In the genomic region with DNA sequence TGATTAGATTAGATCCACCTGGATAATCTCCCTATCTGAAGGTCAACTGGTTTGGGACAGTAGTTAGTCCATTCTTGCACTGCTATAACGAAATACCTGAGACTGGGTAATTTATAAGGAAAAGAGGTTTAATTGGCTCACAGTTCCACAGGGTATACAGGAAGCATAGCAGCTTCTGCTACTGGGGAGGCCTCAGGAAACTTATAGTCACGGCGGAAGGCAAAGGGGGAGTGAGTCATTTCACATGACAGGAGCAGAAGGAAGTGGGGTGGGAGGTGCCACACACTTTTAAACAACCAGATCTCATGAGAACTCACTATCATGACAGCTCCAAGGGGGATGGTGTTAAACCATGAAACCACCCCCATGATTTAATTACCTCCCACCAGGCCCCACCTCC, we compare ENCODE assay signal across 10 cellular contexts. TPM values are rescaled to one million over a fixed set of nuclear protein-coding genes. Genes with fewer than 3 reads are reported as not detected.
DNase-seq lines count a peak whose midpoint lies in the region; ATAC-seq and TF ChIP-seq lines count a peak whose summit lies in the region.
"Had no signal": no experiment of that assay in that cellular context is flagged by ENCODE, and none has a peak within 500 bp of the region (broad histone marks: within the 10 kb centered on the region; RNA-seq: fewer than 3 reads in every experiment).

No MANE protein-coding gene starts in this region.

- POLR2A ChIA-PET in activated CD8-positive, alpha-beta T cell treated with anti-CD3 and anti-CD28 coated beads, Interleukin-2, amount 10 ng/mL, durations not matched to agents 7 days and 5 days (lab: Charles Lee): no interaction called here

- H3K36me3 ChIP-seq in gastroesophageal sphincter (no peaks in the 10 kb centered on the region), esophagus muscularis mucosa (no peaks in the 10 kb centered on the region)

- peak; percentile 20 to 22 for DNase-seq in stimulated activated CD4-positive, alpha-beta T cell treated with anti-CD3 and anti-CD28 coated beads, Interleukin-12 subunit alpha, Interleukin-12 subunit beta, amount 100 ng/mL, for 24 hours (ENCODE audit: low read depth in 2 of 2)
- no peak for DNase-seq in stimulated activated CD4-positive, alpha-beta T cell treated with anti-CD3 and anti-CD28 coated beads, Interleukin-2, amount 100 ng/mL, for 48 hours
- DNase-seq in activated CD8-positive, alpha-beta T cell treated with anti-CD3 and anti-CD28 coated beads, Interleukin-2, amount 10 ng/mL, durations not matched to agents 7 days and 5 days: peak; percentile 42
- peak; percentile 18 for DNase-seq in fibroblast of villous mesenchyme (ENCODE audit: low read depth)
- peak in 1 of 2 donors; percentile 35 for DNase-seq in stimulated activated naive CD8-positive, alpha-beta T cell treated with anti-CD3 and anti-CD28 coated beads, Interleukin-15, amount 100 ng/mL, for 72 hours
- DNase-seq in esophagus muscularis mucosa (ENCODE audit: extremely low spot score): no peak
- DNase-seq: AML-193, NCI-H1417 had no signal

- H3K27ac Mint-ChIP-seq in activated CD8-positive, alpha-beta T cell treated with anti-CD3 and anti-CD28 coated beads, Interleukin-2, amount 10 ng/mL, durations not matched to agents 7 days and 5 days: peak overlapping the region; percentile 19
- no peak overlapping the region for H3K27ac Mint-ChIP-seq in stimulated activated naive CD8-positive, alpha-beta T cell treated with anti-CD3 and anti-CD28 coated beads, Interleukin-15, amount 100 ng/mL, for 72 hours

- H3K4me1 Mint-ChIP-seq in activated CD8-positive, alpha-beta T cell treated with anti-CD3 and anti-CD28 coated beads, Interleukin-2, amount 10 ng/mL, durations not matched to agents 7 days and 5 days (ENCODE audit: low read depth): peaks cover 23% of the 10 kb centered on the region
- H3K4me1 Mint-ChIP-seq in stimulated activated naive CD8-positive, alpha-beta T cell treated with anti-CD3 and anti-CD28 coated beads, Interleukin-15, amount 100 ng/mL, for 72 hours: peaks cover 17% of the 10 kb centered on the region

- H3K36me3 Mint-ChIP-seq in activated CD8-positive, alpha-beta T cell treated with anti-CD3 and anti-CD28 coated beads, Interleukin-2, amount 10 ng/mL, durations not matched to agents 7 days and 5 days (ENCODE audit: low read depth): peaks cover 24% of the 10 kb centered on the region

- H3K27ac ChIP-seq in gastroesophageal sphincter (no peak overlapping the region), esophagus muscularis mucosa (replicated peaks in 1 of 4) (no peak overlapping the region)

- H3K4me1 ChIP-seq in gastroesophageal sphincter (no peaks in the 10 kb centered on the region), esophagus muscularis mucosa (no peaks in the 10 kb centered on the region)

- peak; percentile 30 for ATAC-seq in activated CD8-positive, alpha-beta T cell treated with anti-CD3 and anti-CD28 coated beads, Interleukin-2, amount 10 ng/mL, durations not matched to agents 7 days and 5 days
- ATAC-seq in stimulated activated naive CD8-positive, alpha-beta T cell treated with anti-CD3 and anti-CD28 coated beads, Interleukin-15, amount 100 ng/mL, for 72 hours: peak; percentile 74
- ATAC-seq in gastroesophageal sphincter: no peak
- no peak for ATAC-seq in HG02571 (IDR thresholded peaks at IDR 0.05; ENCODE audit: unreplicated experiment)

- H3K4me3 ChIP-seq in fibroblast of villous mesenchyme (ENCODE audit: low read depth, low read length) (no peak overlapping the region), gastroesophageal sphincter (no peak overlapping the region), esophagus muscularis mucosa (no peak overlapping the region)

- intact Hi-C loops in esophagus muscularis mucosa (cut with DNase I): no loop called here

- no peaks in the 10 kb centered on the region for H3K9me3 Mint-ChIP-seq in activated CD8-positive, alpha-beta T cell treated with anti-CD3 and anti-CD28 coated beads, Interleukin-2, amount 10 ng/mL, durations not matched to agents 7 days and 5 days (ENCODE audit: insufficient read depth)
- H3K9me3 Mint-ChIP-seq in stimulated activated naive CD8-positive, alpha-beta T cell treated with anti-CD3 and anti-CD28 coated beads, Interleukin-15, amount 100 ng/mL, for 72 hours: peaks cover 8 to 11% of the 10 kb centered on the region in 2 donors

- TF ChIP-seq POLR2A in gastroesophageal sphincter (IDR thresholded peaks at IDR 0.05) (no peak), esophagus muscularis mucosa (IDR thresholded peaks at IDR 0.05; ENCODE audit: low read depth) (no peak)

- no peak overlapping the region for H3K4me3 Mint-ChIP-seq in activated CD8-positive, alpha-beta T cell treated with anti-CD3 and anti-CD28 coated beads, Interleukin-2, amount 10 ng/mL, durations not matched to agents 7 days and 5 days
- H3K4me3 Mint-ChIP-seq in stimulated activated naive CD8-positive, alpha-beta T cell treated with anti-CD3 and anti-CD28 coated beads, Interleukin-15, amount 100 ng/mL, for 72 hours: no peak overlapping the region

- H3K9me3 ChIP-seq in gastroesophageal sphincter (no peaks in the 10 kb centered on the region), esophagus muscularis mucosa (no peaks in the 10 kb centered on the region)

- peaks cover 5% of the 10 kb centered on the region for H3K27me3 Mint-ChIP-seq in activated CD8-positive, alpha-beta T cell treated with anti-CD3 and anti-CD28 coated beads, Interleukin-2, amount 10 ng/mL, durations not matched to agents 7 days and 5 days (ENCODE audit: low read depth)
- H3K27me3 Mint-ChIP-seq in stimulated activated naive CD8-positive, alpha-beta T cell treated with anti-CD3 and anti-CD28 coated beads, Interleukin-15, amount 100 ng/mL, for 72 hours: no peaks in the 10 kb centered on the region

- no peaks in the 10 kb centered on the region for H3K27me3 ChIP-seq in gastroesophageal sphincter
- H3K27me3 ChIP-seq in esophagus muscularis mucosa: no peaks in the 10 kb centered on the region

- 48 to 60% methylated on average over 3 of the region's 3 CpGs for WGBS in gastroesophageal sphincter (ENCODE audit: low coverage in 1 of 2), 2 donors
- WGBS in esophagus muscularis mucosa: 62% methylated on average over 3 of the region's 3 CpGs

- no peak for TF ChIP-seq EP300 in gastroesophageal sphincter (IDR thresholded peaks at IDR 0.05)
- TF ChIP-seq EP300 in esophagus muscularis mucosa (IDR thresholded peaks at IDR 0.05): no peak

- TF ChIP-seq CTCF in fibroblast of villous mesenchyme (IDR thresholded peaks at IDR 0.05; ENCODE audit: insufficient read depth, low read depth, low read length) (no peak), gastroesophageal sphincter (IDR thresholded peaks at IDR 0.05) (no peak), esophagus muscularis mucosa (IDR thresholded peaks at IDR 0.05) (no peak)

- CTCF ChIA-PET in activated CD8-positive, alpha-beta T cell treated with anti-CD3 and anti-CD28 coated beads, Interleukin-2, amount 10 ng/mL, durations not matched to agents 7 days and 5 days (lab: Charles Lee): interaction anchor here (1.4 kb wide), 1 partner anchor 9 kb away, joined by 7 read pairs; a partner anchor contains a TSS

RNA-seq across cellular contexts. Expression of a gene that starts 9.9 kb away (rescaled TPM):
- total RNA-seq in activated CD8-positive, alpha-beta T cell treated with anti-CD3 and anti-CD28 coated beads, Interleukin-2, amount 10 ng/mL, durations not matched to agents 7 days and 5 days: 10 to 100 TPM; 22.9 TPM
- total RNA-seq in fibroblast of villous mesenchyme (6.8 and 8.6 TPM in 2 replicates), gastroesophageal sphincter (1 to 10 TPM; 2.6 to 8.2 (median 3.9) TPM), esophagus muscularis mucosa (1 to 10 TPM; 4.0 to 6.2 (median 5.5) TPM)

RNA-seq across cellular contexts. Expression of a gene that starts 55.1 kb away (rescaled TPM):
- total RNA-seq in activated CD8-positive, alpha-beta T cell treated with anti-CD3 and anti-CD28 coated beads, Interleukin-2, amount 10 ng/mL, durations not matched to agents 7 days and 5 days: not detected
- total RNA-seq in fibroblast of villous mesenchyme: under 0.01 TPM in 2 replicates
- total RNA-seq in gastroesophageal sphincter: 1 to 10 TPM in 1 of 4 donors, under 1 TPM in 3; 0.27 to 1.1 (median 0.79) TPM
- total RNA-seq in esophagus muscularis mucosa: 1 to 10 TPM in 2 of 4 donors, under 1 TPM in 2; 0.52 to 1.8 (median 1.2) TPM

Comparison
In these comparisons a context has a peak if more than half of its experiments do, and no peak if none do; other contexts are left out.
1. DNase-seq: peak in stimulated activated CD4-positive, alpha-beta T cell treated with anti-CD3 and anti-CD28 coated beads, Interleukin-12 subunit alpha, Interleukin-12 subunit beta, amount 100 ng/mL, for 24 hours (2 of 2), activated CD8-positive, alpha-beta T cell treated with anti-CD3 and anti-CD28 coated beads, Interleukin-2, amount 10 ng/mL, durations not matched to agents 7 days and 5 days (single experiment) and fibroblast of villous mesenchyme (single experiment); none in stimulated activated CD4-positive, alpha-beta T cell treated with anti-CD3 and anti-CD28 coated beads, Interleukin-2, amount 100 ng/mL, for 48 hours (0 of 2) and esophagus muscularis mucosa (single experiment).
2. ATAC-seq: peak in activated CD8-positive, alpha-beta T cell treated with anti-CD3 and anti-CD28 coated beads, Interleukin-2, amount 10 ng/mL, durations not matched to agents 7 days and 5 days (single experiment) and stimulated activated naive CD8-positive, alpha-beta T cell treated with anti-CD3 and anti-CD28 coated beads, Interleukin-15, amount 100 ng/mL, for 72 hours (single experiment); none in gastroesophageal sphincter (single experiment) and HG02571 (single experiment).